In the genomic region with DNA sequence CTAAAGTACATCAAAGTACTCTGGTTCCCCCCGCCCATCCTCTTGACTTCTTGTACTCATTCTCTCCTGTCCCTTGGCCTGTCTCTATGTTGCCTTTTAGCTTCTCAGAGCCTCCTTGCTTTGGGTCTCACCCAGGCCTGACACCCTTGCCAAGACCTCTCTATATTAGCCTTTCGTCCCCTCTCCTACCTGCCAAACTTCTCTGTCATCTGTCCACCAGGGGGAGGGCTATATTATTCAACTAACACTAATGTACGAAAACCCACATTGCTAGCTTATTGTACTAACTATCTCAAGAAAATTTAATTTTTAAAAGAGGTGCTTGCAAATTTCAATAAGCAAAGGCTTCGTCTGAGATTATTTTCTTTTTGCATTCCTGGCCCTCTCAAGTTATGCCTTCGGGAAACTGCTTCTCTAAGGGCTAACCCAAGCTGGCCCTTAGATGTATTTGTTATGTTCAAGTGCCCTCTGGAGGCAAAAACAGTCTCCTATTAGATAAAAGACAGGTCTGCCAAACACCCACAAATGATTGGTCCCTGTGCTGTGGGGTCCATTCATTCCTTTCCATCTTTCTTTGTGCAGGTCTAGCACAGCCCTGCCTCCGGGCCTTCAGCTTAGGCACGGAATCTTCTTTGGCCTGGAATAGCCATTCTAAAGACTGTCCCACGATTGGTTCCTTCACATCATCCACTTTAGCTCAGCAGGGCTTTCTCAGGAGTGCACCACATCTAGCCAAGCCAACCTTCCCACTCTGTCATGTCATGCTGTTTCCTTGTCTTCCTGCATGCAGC, we compare ENCODE assay signal across 1 cellular context.
TF ChIP-seq lines count a peak whose summit lies in the region.

No MANE protein-coding gene starts in this region.

TF ChIP-seq in H1, 55 proteins besides CTCF, POLR2A, EP300 and RAD21:
- TF ChIP-seq BACH1 (IDR thresholded peaks at IDR 0.05; ENCODE audit: low read length): no peak
- TF ChIP-seq RNF2 (IDR thresholded peaks at IDR 0.05; ENCODE audit: borderline replicate concordance, low read depth, low read length, missing control alignments, poor library complexity, severe bottlenecking): no peak
- no peak for TF ChIP-seq ATF2 (IDR thresholded peaks at IDR 0.05; ENCODE audit: low read length)
- no peak for TF ChIP-seq GTF2F1 (IDR thresholded peaks at IDR 0.05; ENCODE audit: borderline replicate concordance, low read depth, low read length)
- TF ChIP-seq CTBP2 (IDR thresholded peaks at IDR 0.05; ENCODE audit: borderline replicate concordance, insufficient read depth, insufficient read length, low read length): no peak
- no peak for TF ChIP-seq RXRA (IDR thresholded peaks at IDR 0.05; ENCODE audit: insufficient read depth, low read depth, low read length)
- no peak for TF ChIP-seq HDAC2 (IDR thresholded peaks at IDR 0.05; ENCODE audit: borderline replicate concordance in 1 of 2, low read depth in 2 of 2, low read length in 2 of 2)
- no peak for TF ChIP-seq SUZ12 (IDR thresholded peaks at IDR 0.05; ENCODE audit: low read length)
